Comparison of ENCODE assay signal across 23 cellular contexts in the genomic region with DNA sequence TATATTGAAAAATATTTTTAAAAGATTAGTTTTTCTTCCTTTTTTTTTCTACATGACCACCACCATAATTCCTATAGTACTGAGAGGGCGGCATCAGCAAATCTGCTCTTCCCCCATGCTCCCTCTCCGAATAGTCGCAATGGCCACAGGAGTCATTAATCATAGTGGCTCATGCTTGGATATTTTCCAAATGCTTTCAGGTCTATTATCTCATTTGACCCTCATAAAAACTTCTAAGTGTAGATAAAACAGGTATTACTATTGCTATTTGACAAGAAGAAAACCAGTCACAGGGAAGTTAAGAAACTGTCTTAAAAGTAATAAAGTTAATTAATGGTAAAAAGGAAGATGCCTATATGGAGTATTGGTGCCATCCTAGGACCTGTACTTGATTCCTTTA.
DNase-seq lines count a peak whose midpoint lies in the region; FAIRE-seq and TF ChIP-seq lines count a peak whose summit lies in the region.
"Had no signal": no experiment of that assay in that cellular context is flagged by ENCODE, and none has a peak within 500 bp of the region (broad histone marks: within the 10 kb centered on the region; RNA-seq: fewer than 3 reads in every experiment).

No MANE protein-coding gene starts in this region.

- H3K36me3 Mint-ChIP-seq in activated CD4-positive, alpha-beta T cell treated with anti-CD3 and anti-CD28 coated beads, Interleukin-2, amount 10 ng/mL, durations not matched to agents 24 days and 14 days (ENCODE audit: low read depth), result no peaks in the 10 kb centered on the region
- H3K36me3 Mint-ChIP-seq in mesothelial cell of epicardium (peaks cover 2% of the 10 kb centered on the region), osteocyte (ENCODE audit: unreplicated experiment) (no peaks in the 10 kb centered on the region)
- H3K36me3 Mint-ChIP-seq: CD8-positive, alpha-beta T cell had no signal

- TF ChIP-seq CTCF in mesothelial cell of epicardium (IDR thresholded peaks at IDR 0.05; ENCODE audit: unreplicated experiment) (no peak), osteocyte (IDR thresholded peaks at IDR 0.05) (no peak)

- intact Hi-C loops in activated CD4-positive, alpha-beta T cell treated with anti-CD3 and anti-CD28 coated beads, Interleukin-2, amount 10 ng/mL, durations not matched to agents 24 days and 14 days (cut with micrococcal nuclease), result no loop called here

- H3K27me3 Mint-ChIP-seq in activated CD4-positive, alpha-beta T cell treated with anti-CD3 and anti-CD28 coated beads, Interleukin-2, amount 10 ng/mL, durations not matched to agents 24 days and 14 days, result no peaks in the 10 kb centered on the region
- no peaks in the 10 kb centered on the region for H3K27me3 Mint-ChIP-seq in mesothelial cell of epicardium (ENCODE audit: low read depth)
- no peaks in the 10 kb centered on the region for H3K27me3 Mint-ChIP-seq in osteocyte (ENCODE audit: unreplicated experiment)
- H3K27me3 Mint-ChIP-seq: B cell; CD4-positive, alpha-beta T cell had no signal

- 24 to 57% (median 47%) methylated on average over 3 of the region's 3 CpGs for WGBS in small intestine, 3 donors

- H3K27ac Mint-ChIP-seq in activated CD4-positive, alpha-beta T cell treated with anti-CD3 and anti-CD28 coated beads, Interleukin-2, amount 10 ng/mL, durations not matched to agents 24 days and 14 days, result no peak overlapping the region
- no peak overlapping the region for H3K27ac Mint-ChIP-seq in mesothelial cell of epicardium
- no peak overlapping the region for H3K27ac Mint-ChIP-seq in osteocyte (ENCODE audit: unreplicated experiment)
- H3K27ac Mint-ChIP-seq: B cell; CD4-positive, alpha-beta T cell; CD8-positive, alpha-beta T cell had no signal

- no peaks in the 10 kb centered on the region for H3K4me1 ChIP-seq in small intestine (ENCODE audit: control insufficient read depth in 2 of 2, insufficient read depth in 1 of 2, low read depth in 1 of 2, low read length in 1 of 2)
- H3K4me1 ChIP-seq: A549, Caco-2 had no signal

- peak; percentile 13 for DNase-seq in NCI-H82 (lab: John Stamatoyannopoulos, UW)
- no peak for DNase-seq in NCI-H82 treated with DMSO at 0.1 percent for 48 hours (lab: John Stamatoyannopoulos, UW; ENCODE audit: unreplicated experiment)
- peak; percentile 1 for DNase-seq in activated CD4-positive, alpha-beta T cell treated with anti-CD3 and anti-CD28 coated beads, Interleukin-2, amount 10 ng/mL, durations not matched to agents 24 days and 14 days
- DNase-seq in activated CD4-positive, alpha-beta T cell treated with anti-CD3 and anti-CD28 coated beads for 1 hour, result no peak
- peak; percentile 65 for DNase-seq in small intestine
- no peak for DNase-seq in mesothelial cell of epicardium (ENCODE audit: low spot score in 2 of 2, unreplicated experiment in 2 of 2)
- no peak for DNase-seq in osteocyte (ENCODE audit: extremely low spot score, unreplicated experiment)
- DNase-seq: AML-193; Caco-2; Calu3; CD4-positive, alpha-beta T cell; CD8-positive, alpha-beta T cell; DMS79 treated with DMSO at 0.1 percent for 48 hours; GF-D8 had no signal

- no peaks in the 10 kb centered on the region for H3K36me3 ChIP-seq in small intestine (ENCODE audit: control insufficient read depth in 2 of 2, insufficient read depth in 2 of 2, low read length in 2 of 2)
- H3K36me3 ChIP-seq: BLaER1 treated with 17β-estradiol and CSF1 and Interleukin-3, amounts not matched to agents 10 nM and 100 nM had no signal

- no peaks in the 10 kb centered on the region for H3K4me1 Mint-ChIP-seq in activated CD4-positive, alpha-beta T cell treated with anti-CD3 and anti-CD28 coated beads, Interleukin-2, amount 10 ng/mL, durations not matched to agents 24 days and 14 days
- peaks cover 42% of the 10 kb centered on the region for H3K4me1 Mint-ChIP-seq in mesothelial cell of epicardium
- no peaks in the 10 kb centered on the region for H3K4me1 Mint-ChIP-seq in osteocyte (ENCODE audit: unreplicated experiment)
- H3K4me1 Mint-ChIP-seq: B cell had no signal

- no peaks in the 10 kb centered on the region for H3K9me3 ChIP-seq in small intestine (ENCODE audit: control insufficient read depth, low read depth)
- H3K9me3 ChIP-seq: Caco-2 had no signal

- no peak overlapping the region for H3K4me3 Mint-ChIP-seq in activated CD4-positive, alpha-beta T cell treated with anti-CD3 and anti-CD28 coated beads, Interleukin-2, amount 10 ng/mL, durations not matched to agents 24 days and 14 days
- H3K4me3 Mint-ChIP-seq in mesothelial cell of epicardium, result no peak overlapping the region
- H3K4me3 Mint-ChIP-seq in osteocyte (ENCODE audit: unreplicated experiment), result no peak overlapping the region
- H3K4me3 Mint-ChIP-seq: B cell; CD4-positive, alpha-beta T cell; CD8-positive, alpha-beta T cell had no signal

- H3K9me3 Mint-ChIP-seq in activated CD4-positive, alpha-beta T cell treated with anti-CD3 and anti-CD28 coated beads, Interleukin-2, amount 10 ng/mL, durations not matched to agents 24 days and 14 days, result no peaks in the 10 kb centered on the region
- peaks cover 13% of the 10 kb centered on the region for H3K9me3 Mint-ChIP-seq in mesothelial cell of epicardium
- H3K9me3 Mint-ChIP-seq in osteocyte (ENCODE audit: unreplicated experiment), result peaks cover 6% of the 10 kb centered on the region
- H3K9me3 Mint-ChIP-seq: CD4-positive, alpha-beta T cell; CD8-positive, alpha-beta T cell had no signal

- no peak overlapping the region for H3K4me3 ChIP-seq in small intestine (ENCODE audit: low read depth in 1 of 2, low read length in 2 of 2)
- H3K4me3 ChIP-seq: A549; BLaER1 treated with 17β-estradiol and CSF1 and Interleukin-3, amounts not matched to agents 10 nM and 100 nM had no signal

- no peaks in the 10 kb centered on the region for H3K27me3 ChIP-seq in small intestine (ENCODE audit: control insufficient read depth in 2 of 2, insufficient read depth in 2 of 2, low read length in 2 of 2)
- H3K27me3 ChIP-seq: BLaER1 treated with 17β-estradiol and CSF1 and Interleukin-3, amounts not matched to agents 10 nM and 100 nM had no signal

- no peak for FAIRE-seq in small intestine (lab: Jason Lieb, UNC)
- FAIRE-seq: A549, D721Med, G401.6, GM12891, GM19239 had no signal

- no peak overlapping the region for H3K27ac ChIP-seq in small intestine (ENCODE audit: low read depth in 1 of 2, low read length in 1 of 2)
- H3K27ac ChIP-seq: 22Rv1; A549; BLaER1 treated with 17β-estradiol and CSF1 and Interleukin-3, amounts not matched to agents 10 nM and 100 nM; C4-2B had no signal

Comparison
In these comparisons a context has a peak if more than half of its experiments do, and no peak if none do; other contexts are left out.
1. DNase-seq: peak in NCI-H82 (single experiment), activated CD4-positive, alpha-beta T cell treated with anti-CD3 and anti-CD28 coated beads, Interleukin-2, amount 10 ng/mL, durations not matched to agents 24 days and 14 days (single experiment) and small intestine (single experiment); none in NCI-H82 treated with DMSO at 0.1 percent for 48 hours (single experiment), activated CD4-positive, alpha-beta T cell treated with anti-CD3 and anti-CD28 coated beads for 1 hour (single experiment), mesothelial cell of epicardium (0 of 2) and osteocyte (single experiment).